Comparison of ENCODE assay signal across 1 cellular context in the genomic region with DNA sequence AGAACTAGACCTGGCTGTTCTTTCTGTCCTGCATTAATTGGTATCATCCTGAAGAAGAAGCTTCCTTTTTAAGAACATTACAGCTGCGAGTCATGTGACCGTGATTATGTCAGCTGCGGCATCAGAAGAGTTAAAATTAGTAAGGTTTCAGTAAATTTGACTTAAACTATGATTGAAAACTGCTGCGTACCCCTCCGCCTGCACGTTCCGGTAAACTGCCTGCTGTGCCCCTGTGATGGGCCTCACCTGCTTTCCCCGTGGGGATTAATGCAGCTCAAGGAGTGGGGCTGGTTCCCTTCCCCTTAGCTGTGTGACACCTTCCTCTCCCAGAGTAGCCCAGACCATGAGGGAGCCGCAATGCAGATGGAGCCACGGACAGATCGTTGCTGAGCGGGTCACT.
TF ChIP-seq lines count a peak whose summit lies in the region.

No MANE protein-coding gene starts in this region.

TF ChIP-seq in GM23338, 12 proteins besides CTCF, POLR2A, EP300 and RAD21:
- TF ChIP-seq, protein P1, sequence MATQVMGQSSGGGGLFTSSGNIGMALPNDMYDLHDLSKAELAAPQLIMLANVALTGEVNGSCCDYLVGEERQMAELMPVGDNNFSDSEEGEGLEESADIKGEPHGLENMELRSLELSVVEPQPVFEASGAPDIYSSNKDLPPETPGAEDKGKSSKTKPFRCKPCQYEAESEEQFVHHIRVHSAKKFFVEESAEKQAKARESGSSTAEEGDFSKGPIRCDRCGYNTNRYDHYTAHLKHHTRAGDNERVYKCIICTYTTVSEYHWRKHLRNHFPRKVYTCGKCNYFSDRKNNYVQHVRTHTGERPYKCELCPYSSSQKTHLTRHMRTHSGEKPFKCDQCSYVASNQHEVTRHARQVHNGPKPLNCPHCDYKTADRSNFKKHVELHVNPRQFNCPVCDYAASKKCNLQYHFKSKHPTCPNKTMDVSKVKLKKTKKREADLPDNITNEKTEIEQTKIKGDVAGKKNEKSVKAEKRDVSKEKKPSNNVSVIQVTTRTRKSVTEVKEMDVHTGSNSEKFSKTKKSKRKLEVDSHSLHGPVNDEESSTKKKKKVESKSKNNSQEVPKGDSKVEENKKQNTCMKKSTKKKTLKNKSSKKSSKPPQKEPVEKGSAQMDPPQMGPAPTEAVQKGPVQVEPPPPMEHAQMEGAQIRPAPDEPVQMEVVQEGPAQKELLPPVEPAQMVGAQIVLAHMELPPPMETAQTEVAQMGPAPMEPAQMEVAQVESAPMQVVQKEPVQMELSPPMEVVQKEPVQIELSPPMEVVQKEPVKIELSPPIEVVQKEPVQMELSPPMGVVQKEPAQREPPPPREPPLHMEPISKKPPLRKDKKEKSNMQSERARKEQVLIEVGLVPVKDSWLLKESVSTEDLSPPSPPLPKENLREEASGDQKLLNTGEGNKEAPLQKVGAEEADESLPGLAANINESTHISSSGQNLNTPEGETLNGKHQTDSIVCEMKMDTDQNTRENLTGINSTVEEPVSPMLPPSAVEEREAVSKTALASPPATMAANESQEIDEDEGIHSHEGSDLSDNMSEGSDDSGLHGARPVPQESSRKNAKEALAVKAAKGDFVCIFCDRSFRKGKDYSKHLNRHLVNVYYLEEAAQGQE (IDR thresholded peaks at IDR 0.05; ENCODE audit: unreplicated experiment): no peak
- no peak for TF ChIP-seq ZNF114 (CRISPR knock-in tag; IDR thresholded peaks at IDR 0.05)
- TF ChIP-seq NANOG (IDR thresholded peaks at IDR 0.05; ENCODE audit: borderline replicate concordance): no peak
- TF ChIP-seq, protein P2, sequence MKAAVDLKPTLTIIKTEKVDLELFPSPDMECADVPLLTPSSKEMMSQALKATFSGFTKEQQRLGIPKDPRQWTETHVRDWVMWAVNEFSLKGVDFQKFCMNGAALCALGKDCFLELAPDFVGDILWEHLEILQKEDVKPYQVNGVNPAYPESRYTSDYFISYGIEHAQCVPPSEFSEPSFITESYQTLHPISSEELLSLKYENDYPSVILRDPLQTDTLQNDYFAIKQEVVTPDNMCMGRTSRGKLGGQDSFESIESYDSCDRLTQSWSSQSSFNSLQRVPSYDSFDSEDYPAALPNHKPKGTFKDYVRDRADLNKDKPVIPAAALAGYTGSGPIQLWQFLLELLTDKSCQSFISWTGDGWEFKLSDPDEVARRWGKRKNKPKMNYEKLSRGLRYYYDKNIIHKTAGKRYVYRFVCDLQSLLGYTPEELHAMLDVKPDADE (IDR thresholded peaks at IDR 0.05): no peak
- TF ChIP-seq EZH2phosphoT487 (IDR thresholded peaks at IDR 0.05; ENCODE audit: unreplicated experiment): no peak
- TF ChIP-seq JUNB (IDR thresholded peaks at IDR 0.05; ENCODE audit: unreplicated experiment): no peak
- TF ChIP-seq, protein P3, sequence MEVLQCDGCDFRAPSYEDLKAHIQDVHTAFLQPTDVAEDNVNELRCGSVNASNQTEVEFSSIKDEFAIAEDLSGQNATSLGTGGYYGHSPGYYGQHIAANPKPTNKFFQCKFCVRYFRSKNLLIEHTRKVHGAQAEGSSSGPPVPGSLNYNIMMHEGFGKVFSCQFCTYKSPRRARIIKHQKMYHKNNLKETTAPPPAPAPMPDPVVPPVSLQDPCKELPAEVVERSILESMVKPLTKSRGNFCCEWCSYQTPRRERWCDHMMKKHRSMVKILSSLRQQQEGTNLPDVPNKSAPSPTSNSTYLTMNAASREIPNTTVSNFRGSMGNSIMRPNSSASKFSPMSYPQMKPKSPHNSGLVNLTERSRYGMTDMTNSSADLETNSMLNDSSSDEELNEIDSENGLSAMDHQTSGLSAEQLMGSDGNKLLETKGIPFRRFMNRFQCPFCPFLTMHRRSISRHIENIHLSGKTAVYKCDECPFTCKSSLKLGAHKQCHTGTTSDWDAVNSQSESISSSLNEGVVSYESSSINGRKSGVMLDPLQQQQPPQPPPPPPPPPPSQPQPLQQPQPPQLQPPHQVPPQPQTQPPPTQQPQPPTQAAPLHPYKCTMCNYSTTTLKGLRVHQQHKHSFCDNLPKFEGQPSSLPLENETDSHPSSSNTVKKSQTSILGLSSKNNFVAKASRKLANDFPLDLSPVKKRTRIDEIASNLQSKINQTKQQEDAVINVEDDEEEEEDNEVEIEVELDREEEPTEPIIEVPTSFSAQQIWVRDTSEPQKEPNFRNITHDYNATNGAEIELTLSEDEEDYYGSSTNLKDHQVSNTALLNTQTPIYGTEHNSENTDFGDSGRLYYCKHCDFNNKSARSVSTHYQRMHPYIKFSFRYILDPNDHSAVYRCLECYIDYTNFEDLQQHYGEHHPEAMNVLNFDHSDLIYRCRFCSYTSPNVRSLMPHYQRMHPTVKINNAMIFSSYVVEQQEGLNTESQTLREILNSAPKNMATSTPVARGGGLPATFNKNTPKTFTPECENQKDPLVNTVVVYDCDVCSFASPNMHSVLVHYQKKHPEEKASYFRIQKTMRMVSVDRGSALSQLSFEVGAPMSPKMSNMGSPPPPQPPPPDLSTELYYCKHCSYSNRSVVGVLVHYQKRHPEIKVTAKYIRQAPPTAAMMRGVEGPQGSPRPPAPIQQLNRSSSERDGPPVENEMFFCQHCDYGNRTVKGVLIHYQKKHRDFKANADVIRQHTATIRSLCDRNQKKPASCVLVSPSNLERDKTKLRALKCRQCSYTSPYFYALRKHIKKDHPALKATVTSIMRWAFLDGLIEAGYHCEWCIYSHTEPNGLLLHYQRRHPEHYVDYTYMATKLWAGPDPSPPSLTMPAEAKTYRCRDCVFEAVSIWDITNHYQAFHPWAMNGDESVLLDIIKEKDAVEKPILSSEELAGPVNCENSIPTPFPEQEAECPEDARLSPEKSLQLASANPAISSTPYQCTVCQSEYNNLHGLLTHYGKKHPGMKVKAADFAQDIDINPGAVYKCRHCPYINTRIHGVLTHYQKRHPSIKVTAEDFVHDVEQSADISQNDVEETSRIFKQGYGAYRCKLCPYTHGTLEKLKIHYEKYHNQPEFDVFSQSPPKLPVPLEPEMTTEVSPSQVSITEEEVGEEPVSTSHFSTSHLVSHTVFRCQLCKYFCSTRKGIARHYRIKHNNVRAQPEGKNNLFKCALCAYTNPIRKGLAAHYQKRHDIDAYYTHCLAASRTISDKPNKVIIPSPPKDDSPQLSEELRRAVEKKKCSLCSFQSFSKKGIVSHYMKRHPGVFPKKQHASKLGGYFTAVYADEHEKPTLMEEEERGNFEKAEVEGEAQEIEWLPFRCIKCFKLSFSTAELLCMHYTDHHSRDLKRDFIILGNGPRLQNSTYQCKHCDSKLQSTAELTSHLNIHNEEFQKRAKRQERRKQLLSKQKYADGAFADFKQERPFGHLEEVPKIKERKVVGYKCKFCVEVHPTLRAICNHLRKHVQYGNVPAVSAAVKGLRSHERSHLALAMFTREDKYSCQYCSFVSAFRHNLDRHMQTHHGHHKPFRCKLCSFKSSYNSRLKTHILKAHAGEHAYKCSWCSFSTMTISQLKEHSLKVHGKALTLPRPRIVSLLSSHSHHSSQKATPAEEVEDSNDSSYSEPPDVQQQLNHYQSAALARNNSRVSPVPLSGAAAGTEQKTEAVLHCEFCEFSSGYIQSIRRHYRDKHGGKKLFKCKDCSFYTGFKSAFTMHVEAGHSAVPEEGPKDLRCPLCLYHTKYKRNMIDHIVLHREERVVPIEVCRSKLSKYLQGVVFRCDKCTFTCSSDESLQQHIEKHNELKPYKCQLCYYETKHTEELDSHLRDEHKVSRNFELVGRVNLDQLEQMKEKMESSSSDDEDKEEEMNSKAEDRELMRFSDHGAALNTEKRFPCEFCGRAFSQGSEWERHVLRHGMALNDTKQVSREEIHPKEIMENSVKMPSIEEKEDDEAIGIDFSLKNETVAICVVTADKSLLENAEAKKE (CRISPR knock-in tag; IDR thresholded peaks at IDR 0.05): no peak
- no peak for TF ChIP-seq POLR2AphosphoS5 (IDR thresholded peaks at IDR 0.05; ENCODE audit: low read depth)
- no peak for TF ChIP-seq STAT1 (IDR thresholded peaks at IDR 0.05; ENCODE audit: unreplicated experiment)
- TF ChIP-seq EZH2 (IDR thresholded peaks at IDR 0.05; ENCODE audit: low read depth, unreplicated experiment): no peak
- no peak for TF ChIP-seq ZNF331 (CRISPR knock-in tag; IDR thresholded peaks at IDR 0.05; ENCODE audit: low read depth)
- no peak for TF ChIP-seq CREB1 (CRISPR knock-in tag; IDR thresholded peaks at IDR 0.05; ENCODE audit: low read depth)
